ENCODE assay signal across 2 cellular contexts in genomic region chr19:54453921-54454780, GRCh38.
TF ChIP-seq lines count a peak whose summit lies in the region.

No MANE protein-coding gene starts in this region.

TF ChIP-seq in GM12891, 5 proteins besides CTCF, POLR2A, EP300 and RAD21:
- no peak for TF ChIP-seq POLR2AphosphoS5 (IDR thresholded peaks at IDR 0.05; ENCODE audit: low read depth, low read length)
- no peak for TF ChIP-seq TAF1 (IDR thresholded peaks at IDR 0.05; ENCODE audit: low read depth, low read length)

TF ChIP-seq in K562, 482 proteins besides CTCF, POLR2A, EP300 and RAD21:
- peak; percentile 60 for TF ChIP-seq POLR2G (IDR thresholded peaks at IDR 0.05; ENCODE audit: low read depth, low read length)
- TF ChIP-seq KDM1A (IDR thresholded peaks at IDR 0.05), result no peak
- TF ChIP-seq POLR2AphosphoS5 (IDR thresholded peaks at IDR 0.05; ENCODE audit: control insufficient read depth, insufficient read depth, low read depth, low read length), result 0 out of 2 replicates have a peak, but pooled peaks have one; percentile 9
- TF ChIP-seq RBFOX2 (IDR thresholded peaks at IDR 0.05; ENCODE audit: low read depth, low read length), result peak; percentile 68
